In genomic region chr4:152454398-152455011, GRCh38 we compare ENCODE assay signal across 8 cellular contexts.
DNase-seq lines count a peak whose midpoint lies in the region; ATAC-seq and TF ChIP-seq lines count a peak whose summit lies in the region.

No MANE protein-coding gene starts in this region.

- H3K27ac ChIP-seq in C4-2B (no peak overlapping the region), HL-60 (replicated peaks) (no peak overlapping the region), aorta (ENCODE audit: low read depth in 1 of 2, low read length in 2 of 2) (no peak overlapping the region)

- H3K36me3 Mint-ChIP-seq in Calu3 (ENCODE audit: insufficient read depth, unreplicated experiment) = no peaks in the 10 kb centered on the region

- DNase-seq in HL-60 (ENCODE audit: low read depth in 1 of 2, low spot score in 1 of 2) (no peak), SW480 (ENCODE audit: low spot score) (peak; percentile 43), glomerular visceral epithelial cell (ENCODE audit: extremely low spot score) (peak; percentile 21), aorta (no peak), Calu3 (no peak), NCI-H1048 (lab: John Stamatoyannopoulos, UW) (no peak)

- TF ChIP-seq CTCF in C4-2B (conservative IDR thresholded peaks at IDR 0.05) = peak; percentile 78
- peak; percentile 46 for TF ChIP-seq CTCF in HL-60 (IDR thresholded peaks at IDR 0.05; ENCODE audit: insufficient read depth, low read length)
- TF ChIP-seq CTCF in Calu3 (IDR thresholded peaks at IDR 0.05; ENCODE audit: unreplicated experiment) = no peak

- intact Hi-C loops in aorta (cut with DNase I) (no loop called here), Calu3 (cut with micrococcal nuclease; ENCODE audit: unreplicated experiment) (loop anchor here (1.0 to 5.0 kb wide), 2 partner anchors 186 to 283 kb away; no protein-coding TSS in a partner anchor)

- H3K9me3 ChIP-seq in aorta (ENCODE audit: control insufficient read depth, low read length) = no peaks in the 10 kb centered on the region

- no peaks in the 10 kb centered on the region for H3K9me3 Mint-ChIP-seq in Calu3 (ENCODE audit: low read depth, unreplicated experiment)

- H3K27me3 ChIP-seq in HL-60 (ENCODE audit: insufficient read depth, poor library complexity, severe bottlenecking) = no peaks in the 10 kb centered on the region
- no peaks in the 10 kb centered on the region for H3K27me3 ChIP-seq in aorta (ENCODE audit: control insufficient read depth in 1 of 2, insufficient read depth in 2 of 2, low read length in 1 of 2)

- CTCF ChIA-PET in Calu3 (lab: Charles Lee) = interaction anchor here (0.5 to 1.3 kb wide), 5 partner anchors 46 to 1258 kb away, joined by 3 to 8 read pairs (median 4); no protein-coding TSS in a partner anchor

- H3K27ac Mint-ChIP-seq in Calu3 (ENCODE audit: unreplicated experiment) = no peak overlapping the region

- H3K4me1 ChIP-seq in aorta (ENCODE audit: control insufficient read depth in 1 of 2, insufficient read depth in 2 of 2, low read length in 2 of 2) = no peaks in the 10 kb centered on the region

- BruUV-seq in Calu3 (replicated peaks; lab: Mats Ljungman, UMichigan) = no TSS peak

- peaks cover 42% of the 10 kb centered on the region for H3K4me1 Mint-ChIP-seq in Calu3 (ENCODE audit: low read depth, unreplicated experiment)

- H3K4me3 Mint-ChIP-seq in Calu3 (ENCODE audit: low read depth, unreplicated experiment) = no peak overlapping the region

- ATAC-seq in aorta (ENCODE audit: low FRiP score) (no peak), GM18502 (IDR thresholded peaks at IDR 0.05; ENCODE audit: poor library complexity, unreplicated experiment) (no peak)

- H3K4me3 ChIP-seq in HL-60 (replicated peaks; ENCODE audit: insufficient read depth, low read length) (no peak overlapping the region), aorta (ENCODE audit: low read length in 2 of 2) (no peak overlapping the region)

- no peaks in the 10 kb centered on the region for H3K36me3 ChIP-seq in aorta (ENCODE audit: control insufficient read depth in 1 of 2, insufficient read depth in 2 of 2, low read length in 1 of 2)

- no peaks in the 10 kb centered on the region for H3K27me3 Mint-ChIP-seq in Calu3 (ENCODE audit: unreplicated experiment)

Comparison
In these comparisons a context has a peak if more than half of its experiments do, and no peak if none do; other contexts are left out.
1. DNase-seq: peak in SW480 (single experiment) and glomerular visceral epithelial cell (single experiment); none in HL-60 (0 of 2), aorta (0 of 2), Calu3 (single experiment) and NCI-H1048 (single experiment).